ENCODE assay signal across 3 cellular contexts in the genomic region with DNA sequence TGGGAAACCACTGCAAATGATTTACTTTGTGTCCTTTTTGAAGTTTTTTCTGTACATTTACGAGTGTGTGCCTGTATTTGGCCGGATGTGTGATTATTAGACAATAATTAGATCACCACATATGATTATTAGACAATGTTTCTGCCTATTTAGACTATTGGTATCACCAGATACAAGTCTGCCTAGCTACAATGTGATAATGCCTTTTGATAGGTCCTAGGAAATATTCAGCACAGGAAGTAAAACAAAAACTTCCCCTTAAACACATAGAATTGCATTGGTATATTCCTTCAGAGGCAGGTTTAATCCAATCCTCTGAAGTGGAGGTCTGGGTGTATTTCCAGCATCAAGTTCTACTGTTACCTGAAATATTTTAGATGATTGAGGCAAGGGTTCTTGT.
A peak's percentile ranks its signal among the peaks of the same experiment; 100 is the strongest.
TF ChIP-seq lines count a peak whose summit lies in the region.

No MANE protein-coding gene starts in this region.

TF ChIP-seq in SK-N-SH, 30 proteins besides CTCF, POLR2A, EP300 and RAD21 (continued from another document):
- TF ChIP-seq RFX5 (IDR thresholded peaks at IDR 0.05; ENCODE audit: low read length) = 0 out of 2 replicates have a peak, but pooled peaks have one; percentile 63
- TF ChIP-seq, protein P1, sequence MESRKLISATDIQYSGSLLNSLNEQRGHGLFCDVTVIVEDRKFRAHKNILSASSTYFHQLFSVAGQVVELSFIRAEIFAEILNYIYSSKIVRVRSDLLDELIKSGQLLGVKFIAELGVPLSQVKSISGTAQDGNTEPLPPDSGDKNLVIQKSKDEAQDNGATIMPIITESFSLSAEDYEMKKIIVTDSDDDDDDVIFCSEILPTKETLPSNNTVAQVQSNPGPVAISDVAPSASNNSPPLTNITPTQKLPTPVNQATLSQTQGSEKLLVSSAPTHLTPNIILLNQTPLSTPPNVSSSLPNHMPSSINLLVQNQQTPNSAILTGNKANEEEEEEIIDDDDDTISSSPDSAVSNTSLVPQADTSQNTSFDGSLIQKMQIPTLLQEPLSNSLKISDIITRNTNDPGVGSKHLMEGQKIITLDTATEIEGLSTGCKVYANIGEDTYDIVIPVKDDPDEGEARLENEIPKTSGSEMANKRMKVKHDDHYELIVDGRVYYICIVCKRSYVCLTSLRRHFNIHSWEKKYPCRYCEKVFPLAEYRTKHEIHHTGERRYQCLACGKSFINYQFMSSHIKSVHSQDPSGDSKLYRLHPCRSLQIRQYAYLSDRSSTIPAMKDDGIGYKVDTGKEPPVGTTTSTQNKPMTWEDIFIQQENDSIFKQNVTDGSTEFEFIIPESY (IDR thresholded peaks at IDR 0.05; ENCODE audit: borderline replicate concordance, low read depth) = no peak

TF ChIP-seq in SK-N-SH treated with all-trans-retinoic acid at 6 μM for 48 hours, 23 proteins besides CTCF, POLR2A, EP300 and RAD21 (continued from another document):
- TF ChIP-seq SNAI2 (CRISPR knock-in tag; IDR thresholded peaks at IDR 0.05) (no peak), CSDC2 (CRISPR knock-in tag; IDR thresholded peaks at IDR 0.05) (no peak)

TF ChIP-seq in GM12878, 131 proteins besides CTCF, POLR2A, EP300 and RAD21 (continued from another document):
- TF ChIP-seq, protein P2, sequence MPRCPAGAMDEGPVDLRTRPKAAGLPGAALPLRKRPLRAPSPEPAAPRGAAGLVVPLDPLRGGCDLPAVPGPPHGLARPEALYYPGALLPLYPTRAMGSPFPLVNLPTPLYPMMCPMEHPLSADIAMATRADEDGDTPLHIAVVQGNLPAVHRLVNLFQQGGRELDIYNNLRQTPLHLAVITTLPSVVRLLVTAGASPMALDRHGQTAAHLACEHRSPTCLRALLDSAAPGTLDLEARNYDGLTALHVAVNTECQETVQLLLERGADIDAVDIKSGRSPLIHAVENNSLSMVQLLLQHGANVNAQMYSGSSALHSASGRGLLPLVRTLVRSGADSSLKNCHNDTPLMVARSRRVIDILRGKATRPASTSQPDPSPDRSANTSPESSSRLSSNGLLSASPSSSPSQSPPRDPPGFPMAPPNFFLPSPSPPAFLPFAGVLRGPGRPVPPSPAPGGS (IDR thresholded peaks at IDR 0.05; ENCODE audit: borderline replicate concordance, insufficient read depth, low read depth, low read length, poor library complexity, severe bottlenecking) = no peak
- TF ChIP-seq STAT3 (IDR thresholded peaks at IDR 0.05; ENCODE audit: low read depth, low read length) = no peak
- TF ChIP-seq HDAC6 (IDR thresholded peaks at IDR 0.05; ENCODE audit: unreplicated experiment) = no peak
- no peak for TF ChIP-seq ETV6 (conservative IDR thresholded peaks at IDR 0.05 in 1 of 2, IDR thresholded peaks at IDR 0.05 in 1 of 2; ENCODE audit: borderline replicate concordance in 1 of 2, low read depth in 1 of 2)
- TF ChIP-seq RFX5 (IDR thresholded peaks at IDR 0.05; ENCODE audit: low read depth, low read length) = peak; percentile 96
- peak; percentile 50 for TF ChIP-seq MTA2 (IDR thresholded peaks at IDR 0.05; ENCODE audit: low read depth)
- TF ChIP-seq TARDBP (IDR thresholded peaks at IDR 0.05; ENCODE audit: borderline replicate concordance) = no peak
TF ChIP-seq in GM12878: peak in this region for 2.
